11 cellular contexts compared by ENCODE assay signal in the genomic region with DNA sequence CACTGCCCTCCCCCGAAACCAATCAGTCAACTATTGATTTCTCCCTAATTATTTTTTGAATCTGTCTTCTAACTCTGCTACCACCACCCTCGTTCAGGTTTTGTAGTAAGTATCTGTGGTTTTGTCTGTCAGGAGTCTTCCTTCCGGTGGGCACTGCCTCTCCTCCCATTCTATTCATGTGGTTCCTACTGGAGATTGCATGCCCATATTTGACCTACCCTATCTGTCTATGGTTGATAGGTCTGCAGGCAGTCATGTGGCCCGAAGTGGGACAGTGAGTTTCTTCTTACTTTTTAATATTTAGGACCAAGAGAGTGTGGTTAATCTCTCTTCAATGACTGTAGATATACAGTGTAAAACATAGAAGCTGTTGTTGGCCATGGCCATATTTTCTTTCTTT. TPM values are rescaled to one million over a fixed set of nuclear protein-coding genes. Genes with fewer than 3 reads are reported as not detected.
DNase-seq lines count a peak whose midpoint lies in the region; ATAC-seq and TF ChIP-seq lines count a peak whose summit lies in the region.
"Had no signal": no experiment of that assay in that cellular context is flagged by ENCODE, and none has a peak within 500 bp of the region (broad histone marks: within the 10 kb centered on the region; RNA-seq: fewer than 3 reads in every experiment).

No MANE protein-coding gene starts in this region.

- ATAC-seq in GM18511 (IDR thresholded peaks at IDR 0.05; ENCODE audit: unreplicated experiment) (peak; percentile 61), HG03442 (IDR thresholded peaks at IDR 0.05; ENCODE audit: unreplicated experiment) (peak; percentile 68), HG03571 (IDR thresholded peaks at IDR 0.05; ENCODE audit: unreplicated experiment) (no peak), HG02840 (IDR thresholded peaks at IDR 0.05; ENCODE audit: low FRiP score, unreplicated experiment) (no peak)

- no peak for TF ChIP-seq EP300 in transverse colon (IDR thresholded peaks at IDR 0.05; ENCODE audit: low read depth)

- in situ Hi-C loops in transverse colon (cut with MboI; ENCODE audit: low pct_ligation_motif_present in 1 of 4, low pct_unique_long_range_greater_than_20kb in 1 of 4, low sequenced_read_pairs in 3 of 4), result no loop called here

- intact Hi-C loops in transverse colon (cut with DNase I; ENCODE audit: low total_unique reads), result no loop called here

- no peaks in the 10 kb centered on the region for H3K4me1 ChIP-seq in transverse colon

- H3K9me3 ChIP-seq in MG63 (no peaks in the 10 kb centered on the region), transverse colon (no peaks in the 10 kb centered on the region)

- 60 to 69% methylated on average over 3 to 4 of the region's 4 CpGs for WGBS in transverse colon (ENCODE audit: low coverage in 1 of 2), 2 donors

- no peak overlapping the region for H3K4me3 ChIP-seq in MG63
- H3K4me3 ChIP-seq in transverse colon, result no peak overlapping the region
- H3K4me3 ChIP-seq: skin epidermis had no signal

- DNase-seq in T-helper 22 cell (ENCODE audit: low read depth) (peak; percentile 14), MG63 (no peak), transverse colon (no peak)
- peak; percentile 2 for DNase-seq in effector CD8-positive, alpha-beta T cell (lab: John Stamatoyannopoulos, UW)
- DNase-seq: amygdala, NCI-H226 had no signal

- no peaks in the 10 kb centered on the region; the same call in 1 of the 2 replicates for H3K27me3 ChIP-seq in MG63
- no peaks in the 10 kb centered on the region for H3K27me3 ChIP-seq in transverse colon

- H3K36me3 ChIP-seq in MG63 (no peaks in the 10 kb centered on the region), transverse colon (no peaks in the 10 kb centered on the region)

- TF ChIP-seq CTCF in transverse colon (IDR thresholded peaks at IDR 0.05), result no peak

- no peak for TF ChIP-seq POLR2A in transverse colon (IDR thresholded peaks at IDR 0.05)

- no peak overlapping the region for H3K27ac ChIP-seq in transverse colon
- H3K27ac ChIP-seq: skin epidermis had no signal

RNA-seq across cellular contexts. Expression of gene MAST2, which starts 17.8 kb away (rescaled TPM):
- total RNA-seq in MG63 (2014; rRNA removed; shearing (Covaris generic); ENCODE audit: low replicate concordance), result 14.9 and 21.9 TPM in 2 replicates
- 100 to 1,000 TPM; 160 to 313 (median 161) TPM for total RNA-seq in transverse colon

RNA-seq across cellular contexts. Expression of gene IPP, which starts 35.1 kb away (rescaled TPM):
- total RNA-seq in MG63 (2014; rRNA removed; shearing (Covaris generic); ENCODE audit: low replicate concordance), result 5.2 and 8.0 TPM in 2 replicates
- total RNA-seq in transverse colon, result 10 to 100 TPM; 12.8 to 36.4 (median 15.8) TPM

Comparison
In these comparisons a context has a peak if more than half of its experiments do, and no peak if none do; other contexts are left out.
1. ATAC-seq: peak in GM18511 (single experiment) and HG03442 (single experiment); none in HG03571 (single experiment) and HG02840 (single experiment).
2. DNase-seq: peak in T-helper 22 cell (single experiment) and effector CD8-positive, alpha-beta T cell (single experiment); none in MG63 (single experiment) and transverse colon (single experiment).